ENCODE assay signal across 17 cellular contexts in the genomic region with DNA sequence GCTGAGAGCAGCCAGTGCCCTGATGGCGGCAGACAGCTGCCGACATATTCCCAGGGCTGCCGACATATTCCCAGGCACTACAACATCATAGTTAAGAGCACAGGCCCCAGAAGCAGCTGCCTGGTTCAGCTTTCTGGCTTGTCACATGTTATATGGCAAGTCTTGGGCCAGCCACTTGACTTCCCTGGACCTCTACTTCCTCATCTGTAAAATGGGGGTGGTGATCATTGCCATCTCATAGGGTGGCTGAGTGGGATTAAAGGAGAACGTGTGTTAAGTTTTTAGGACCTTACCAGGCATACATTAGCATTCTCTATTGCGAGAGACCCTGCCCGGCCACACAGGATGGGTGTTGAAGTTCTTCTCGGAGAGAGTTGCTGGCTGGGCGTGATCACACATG. TPM values are rescaled to one million over a fixed set of nuclear protein-coding genes. Genes with fewer than 3 reads are reported as not detected.
A peak's percentile ranks its signal among the peaks of the same experiment; 100 is the strongest.
DNase-seq lines count a peak whose midpoint lies in the region; ATAC-seq and TF ChIP-seq lines count a peak whose summit lies in the region.
"Had no signal": no experiment of that assay in that cellular context is flagged by ENCODE, and none has a peak within 500 bp of the region (broad histone marks: within the 10 kb centered on the region; RNA-seq: fewer than 3 reads in every experiment).

No MANE protein-coding gene starts in this region.

- H4K91ac ChIP-seq in mesenchymal stem cell (ENCODE audit: low read length) (no peak overlapping the region), trophoblast cell (ENCODE audit: low read depth, low read length) (no peak overlapping the region)

- H3K14ac ChIP-seq in mesenchymal stem cell (ENCODE audit: low read length in 2 of 2) (no peak overlapping the region), trophoblast cell (ENCODE audit: low read length) (no peak overlapping the region)

- H2BK15ac ChIP-seq in mesenchymal stem cell (ENCODE audit: low read depth, poor library complexity, severe bottlenecking) = no peak overlapping the region

- H3K4me2 ChIP-seq in mesenchymal stem cell (ENCODE audit: low read length, poor library complexity, severe bottlenecking) (no peak overlapping the region), trophoblast cell (ENCODE audit: low read length) (no peak overlapping the region)
- H3K4me2 ChIP-seq: BLaER1 treated with 17β-estradiol and CSF1 and Interleukin-3, amounts not matched to agents 10 nM and 100 nM had no signal

- H3K27me3 Mint-ChIP-seq in activated T-cell treated with anti-CD3 and anti-CD28 coated beads, Interleukin-2, amount 50 U/mL, for 24 hours = no peaks in the 10 kb centered on the region
- no peaks in the 10 kb centered on the region; the same call in 1 of the 2 replicates for H3K27me3 Mint-ChIP-seq in WTC11 (ENCODE audit: low read depth)

- no peak overlapping the region for H3K4me3 Mint-ChIP-seq in activated T-cell treated with anti-CD3 and anti-CD28 coated beads, Interleukin-2, amount 50 U/mL, for 24 hours
- no peak overlapping the region for H3K4me3 Mint-ChIP-seq in WTC11

- peaks cover 7% of the 10 kb centered on the region for H3K4me1 Mint-ChIP-seq in activated T-cell treated with anti-CD3 and anti-CD28 coated beads, Interleukin-2, amount 50 U/mL, for 24 hours (ENCODE audit: low read depth)
- no peaks in the 10 kb centered on the region; the same call in 1 of the 2 replicates for H3K4me1 Mint-ChIP-seq in WTC11

- H3K36me3 ChIP-seq in mesenchymal stem cell (ENCODE audit: control insufficient read depth in 1 of 2, insufficient read depth in 2 of 2, low read depth in 1 of 2, low read length in 2 of 2) (peaks cover 92% of the 10 kb centered on the region in 2 experiments), uterus (no peaks in the 10 kb centered on the region), trophoblast cell (ENCODE audit: control insufficient read depth in 1 of 2, insufficient read depth in 2 of 2, low read length in 2 of 2) (peaks cover 2% of the 10 kb centered on the region in 2 experiments)
- H3K36me3 ChIP-seq: SJCRH30 had no signal

- no peaks in the 10 kb centered on the region for H3K27me3 ChIP-seq in mesenchymal stem cell (ENCODE audit: control insufficient read depth in 1 of 2, insufficient read depth in 1 of 2, low read length in 2 of 2)
- no peaks in the 10 kb centered on the region for H3K27me3 ChIP-seq in uterus
- H3K27me3 ChIP-seq in trophoblast cell (ENCODE audit: insufficient read depth, low read length) = no peaks in the 10 kb centered on the region
- H3K27me3 ChIP-seq: BLaER1 treated with 17β-estradiol and CSF1 and Interleukin-3, amounts not matched to agents 10 nM and 100 nM; SJCRH30 had no signal

- H3K79me1 ChIP-seq in mesenchymal stem cell (replicated peaks; ENCODE audit: low read length, poor library complexity, severe bottlenecking) (peaks cover 32% of the 10 kb centered on the region), trophoblast cell (ENCODE audit: low read length) (no peaks in the 10 kb centered on the region)

- H2AFZ ChIP-seq in mesenchymal stem cell (ENCODE audit: low read depth, low read length) (no peak overlapping the region), trophoblast cell (ENCODE audit: insufficient read depth, low read length, poor library complexity) (no peak overlapping the region)

- H2AK5ac ChIP-seq in mesenchymal stem cell (ENCODE audit: low read length, severe bottlenecking) (no peak overlapping the region), trophoblast cell (ENCODE audit: low read length) (no peak overlapping the region)

- H3K18ac ChIP-seq in mesenchymal stem cell (ENCODE audit: low read depth in 1 of 2, low read length in 2 of 2) (no peak overlapping the region), trophoblast cell (ENCODE audit: low read length) (no peak overlapping the region)

- no peak for DNase-seq in activated T-cell treated with anti-CD3 and anti-CD28 coated beads, Interleukin-2, amount 50 U/mL, for 24 hours
- DNase-seq in activated T-cell treated with anti-CD3 and anti-CD28 coated beads, Interleukin-2, amount 50 U/mL, for 48 hours = no peak
- DNase-seq in WTC11 (ENCODE audit: low spot score) = no peak
- DNase-seq in mesenchymal stem cell = no peak
- no peak for DNase-seq in uterus
- DNase-seq in omental fat pad (ENCODE audit: low spot score) = no peak
- DNase-seq in HuH-7.5 (ENCODE audit: low spot score) = no peak
- DNase-seq in trophoblast cell = no peak
- DNase-seq: DND-41, KBM-7, NCI-H1436, NCI-H2029, NCI-H748 treated with DMSO at 0.1 percent for 48 hours, OCI-M1, SJCRH30 had no signal

- H3K4ac ChIP-seq in mesenchymal stem cell (ENCODE audit: low read depth in 1 of 2, low read length in 2 of 2) (no peak overlapping the region), trophoblast cell (ENCODE audit: low read depth, low read length) (no peak overlapping the region)

- 93% methylated on average over 8 of the region's 8 CpGs for WGBS in mesenchymal stem cell
- WGBS in trophoblast cell (ENCODE audit: extremely low coverage, insufficient coverage, insufficient read length) = no CpG with 5 or more reads among the region's 8 CpGs

- H2BK12ac ChIP-seq in mesenchymal stem cell (ENCODE audit: low read length in 2 of 2) = no peak overlapping the region
- H2BK12ac ChIP-seq in trophoblast cell (ENCODE audit: low read length) = no peak overlapping the region

- H2BK120ac ChIP-seq in mesenchymal stem cell (ENCODE audit: low read depth, low read length) = no peak overlapping the region
- no peak overlapping the region for H2BK120ac ChIP-seq in trophoblast cell (ENCODE audit: insufficient read depth, low read length, poor library complexity)

- H3K9ac ChIP-seq in mesenchymal stem cell (ENCODE audit: low read length) (peak overlapping the region; percentile 27), trophoblast cell (ENCODE audit: low read length) (no peak overlapping the region)
- H3K9ac ChIP-seq: BLaER1 treated with 17β-estradiol and CSF1 and Interleukin-3, amounts not matched to agents 10 nM and 100 nM had no signal

- H3K27ac ChIP-seq in mesenchymal stem cell (ENCODE audit: low read length, poor library complexity, severe bottlenecking) (no peak overlapping the region), uterus (peak overlapping the region; percentile 55 to 65), trophoblast cell (ENCODE audit: low read depth, low read length) (no peak overlapping the region)
- H3K27ac ChIP-seq: BLaER1 treated with 17β-estradiol and CSF1 and Interleukin-3, amounts not matched to agents 10 nM and 100 nM; SJCRH30 had no signal

- H3K36me3 Mint-ChIP-seq in activated T-cell treated with anti-CD3 and anti-CD28 coated beads, Interleukin-2, amount 50 U/mL, for 24 hours (ENCODE audit: low read depth) = peaks cover 86% of the 10 kb centered on the region
- no peaks in the 10 kb centered on the region; the same call in 1 of the 2 replicates for H3K36me3 Mint-ChIP-seq in WTC11

- H4K12ac ChIP-seq in trophoblast cell (ENCODE audit: low read depth, low read length) = no peak overlapping the region

- H3K23ac ChIP-seq in mesenchymal stem cell (ENCODE audit: low read length in 2 of 2) (no peak overlapping the region), trophoblast cell (ENCODE audit: low read length) (no peak overlapping the region)

- H3K4me1 ChIP-seq in mesenchymal stem cell (ENCODE audit: control insufficient read depth, insufficient read depth, low read depth, low read length) (peaks cover 1% of the 10 kb centered on the region), uterus (no peaks in the 10 kb centered on the region), trophoblast cell (ENCODE audit: control insufficient read depth in 1 of 2, insufficient read depth in 2 of 2, low read length in 2 of 2) (peaks cover 2 to 3% of the 10 kb centered on the region in 2 experiments)
- H3K4me1 ChIP-seq: SJCRH30 had no signal

- ATAC-seq in WTC11 (no peak), omental fat pad (ENCODE audit: low FRiP score) (no peak)
- ATAC-seq: HCT116 had no signal

- H3K79me2 ChIP-seq in trophoblast cell (ENCODE audit: control insufficient read depth, insufficient read depth, low read length, poor library complexity) = no peaks in the 10 kb centered on the region

- CTCF ChIA-PET in WTC11 (lab: Charles Lee) = interaction anchor here (1.0 to 3.4 kb wide), 4 partner anchors 11 to 188 kb away, joined by 3 to 20 read pairs (median 10); a partner anchor contains a TSS

- POLR2A ChIA-PET in WTC11 (lab: Charles Lee) = no interaction called here

- H3K9me3 ChIP-seq in mesenchymal stem cell (ENCODE audit: control insufficient read depth, low read length) = no peaks in the 10 kb centered on the region
- no peaks in the 10 kb centered on the region for H3K9me3 ChIP-seq in uterus
- H3K9me3 ChIP-seq in trophoblast cell (ENCODE audit: insufficient read depth, low read depth, low read length) = peaks cover 1% of the 10 kb centered on the region
- H3K9me3 ChIP-seq: BLaER1 treated with 17β-estradiol and CSF1 and Interleukin-3, amounts not matched to agents 10 nM and 100 nM; SJCRH30 had no signal

- intact Hi-C loops in uterus (cut with DNase I; ENCODE audit: low total_unique reads) = no loop called here

- H2BK5ac ChIP-seq in mesenchymal stem cell (ENCODE audit: low read depth, low read length, poor library complexity, severe bottlenecking) = no peak overlapping the region
- H2BK5ac ChIP-seq in trophoblast cell (ENCODE audit: low read depth, low read length, poor library complexity) = no peak overlapping the region

- H4K8ac ChIP-seq in mesenchymal stem cell (ENCODE audit: low read length) (no peak overlapping the region), trophoblast cell (ENCODE audit: low read depth, low read length) (no peak overlapping the region)

- H3K9me3 Mint-ChIP-seq in activated T-cell treated with anti-CD3 and anti-CD28 coated beads, Interleukin-2, amount 50 U/mL, for 24 hours = no peaks in the 10 kb centered on the region
- H3K9me3 Mint-ChIP-seq in WTC11 = no peaks in the 10 kb centered on the region

- TF ChIP-seq CTCF in WTC11 (IDR thresholded peaks at IDR 0.05) (no peak), uterus (IDR thresholded peaks at IDR 0.05) (no peak), omental fat pad (IDR thresholded peaks at IDR 0.05) (no peak)

- H3K27ac Mint-ChIP-seq in activated T-cell treated with anti-CD3 and anti-CD28 coated beads, Interleukin-2, amount 50 U/mL, for 24 hours = peak overlapping the region; percentile 78
- 0 out of 2 replicates have a peak overlapping the region, but pooled peaks have one; percentile 63 for H3K27ac Mint-ChIP-seq in WTC11

- H3K4me3 ChIP-seq in mesenchymal stem cell (ENCODE audit: insufficient read depth in 1 of 2, low read depth in 1 of 2, low read length in 2 of 2) (no peak overlapping the region), uterus (no peak overlapping the region), trophoblast cell (ENCODE audit: low read depth, low read length) (no peak overlapping the region)
- H3K4me3 ChIP-seq: BLaER1 treated with 17β-estradiol and CSF1 and Interleukin-3, amounts not matched to agents 10 nM and 100 nM; SJCRH30 had no signal

- no peak for TF ChIP-seq POLR2A in uterus (IDR thresholded peaks at IDR 0.05)

RNA-seq across cellular contexts. Expression of a gene that starts 19.1 kb away (rescaled TPM):
- 70.7 to 71.7 TPM (median 70.9 TPM) in 3 replicates for total RNA-seq in WTC11 (2021)
- 68.9 TPM for polyA plus RNA-seq in mesenchymal stem cell (2013, experiment 1 of 2)
- 66.3 TPM for polyA plus RNA-seq in mesenchymal stem cell (2013, experiment 2 of 2)
- 10 to 100 TPM; 35.1 to 83.7 (median 59.1) TPM for total RNA-seq in uterus
- total RNA-seq in omental fat pad = 100 to 1,000 TPM; 101 to 156 (median 104) TPM
- polyA plus RNA-seq in trophoblast cell (2013) = 51.3 and 53.4 TPM in 2 replicates

RNA-seq across cellular contexts. Expression of a gene that starts 23.7 kb away (rescaled TPM):
- 8.9 to 10.8 TPM (median 10.0 TPM) in 3 replicates for total RNA-seq in WTC11 (2021)
- polyA plus RNA-seq in mesenchymal stem cell (2013, experiment 1 of 2) = 148 TPM
- 142 TPM for polyA plus RNA-seq in mesenchymal stem cell (2013, experiment 2 of 2)
- total RNA-seq in uterus = 100 to 1,000 TPM in 1 of 4 donors, 10 to 100 TPM in 3; 38.4 to 132 (median 67.4) TPM
- 100 to 1,000 TPM; 101 to 151 (median 129) TPM for total RNA-seq in omental fat pad
- 24.4 and 24.5 TPM in 2 replicates for polyA plus RNA-seq in trophoblast cell (2013)

RNA-seq across cellular contexts. Expression of a gene that starts 28.0 kb away (rescaled TPM):
- total RNA-seq in WTC11 (2021) (60.1 to 69.0 TPM (median 66.8 TPM) in 3 replicates), uterus (10 to 100 TPM; 36.1 to 85.0 (median 46.9) TPM), omental fat pad (10 to 100 TPM; 15.6 to 32.9 (median 20.6) TPM)
- 16.9 TPM for polyA plus RNA-seq in mesenchymal stem cell (2013, experiment 1 of 2)
- 17.5 TPM for polyA plus RNA-seq in mesenchymal stem cell (2013, experiment 2 of 2)
- polyA plus RNA-seq in trophoblast cell (2013) = 33.5 and 34.4 TPM in 2 replicates

RNA-seq across cellular contexts. Expression of a gene that starts 31.9 kb away (rescaled TPM):
- total RNA-seq in WTC11 (2021) (20.5 to 25.3 TPM (median 23.6 TPM) in 3 replicates), uterus (10 to 100 TPM; 20.2 to 54.5 (median 28.0) TPM), omental fat pad (1 to 10 TPM in 2 of 4 donors, under 1 TPM in 2; 0.28 to 9.8 (median 1.0) TPM)
- 3.8 TPM for polyA plus RNA-seq in mesenchymal stem cell (2013, experiment 1 of 2)
- 4.1 TPM for polyA plus RNA-seq in mesenchymal stem cell (2013, experiment 2 of 2)
- 3.9 and 4.1 TPM in 2 replicates for polyA plus RNA-seq in trophoblast cell (2013)

RNA-seq across cellular contexts. Expression of a gene that starts 37.6 kb away (rescaled TPM):
- total RNA-seq in WTC11 (2021) (392 to 405 TPM (median 395 TPM) in 3 replicates), uterus (100 to 1,000 TPM in 1 of 4 donors, 10 to 100 TPM in 3; 32.8 to 200 (median 67.5) TPM), omental fat pad (10 to 100 TPM; 38.0 to 76.9 (median 57.7) TPM)
- 89.1 TPM for polyA plus RNA-seq in mesenchymal stem cell (2013, experiment 1 of 2)
- polyA plus RNA-seq in mesenchymal stem cell (2013, experiment 2 of 2) = 90.3 TPM
- 151 and 161 TPM in 2 replicates for polyA plus RNA-seq in trophoblast cell (2013)

Comparison
In these comparisons a context has a peak if more than half of its experiments do, and no peak if none do; other contexts are left out.
1. H3K27ac ChIP-seq: peak in uterus (2 of 2); none in mesenchymal stem cell (single experiment) and trophoblast cell (single experiment).